In genomic region chr1:232899278-232899677, GRCh38 we compare ENCODE assay signal across 29 cellular contexts. TPM values are rescaled to one million over a fixed set of nuclear protein-coding genes. Genes with fewer than 3 reads are reported as not detected.
DNase-seq lines count a peak whose midpoint lies in the region; ATAC-seq and TF ChIP-seq lines count a peak whose summit lies in the region.
"Had no signal": no experiment of that assay in that cellular context is flagged by ENCODE, and none has a peak within 500 bp of the region (broad histone marks: within the 10 kb centered on the region; RNA-seq: fewer than 3 reads in every experiment).

No MANE protein-coding gene starts in this region.

- TF ChIP-seq POLR2A in gastrocnemius medialis (IDR thresholded peaks at IDR 0.05) = no peak

- peak; percentile 57 for DNase-seq in DMS53 (lab: John Stamatoyannopoulos, UW)
- peak; percentile 3 for DNase-seq in NCI-H345 treated with DMSO at 0.1 percent for 48 hours (lab: John Stamatoyannopoulos, UW; ENCODE audit: unreplicated experiment)
- DNase-seq in RPMI8226 = peak; percentile 57
- DNase-seq in gastrocnemius medialis = peak in 1 of 2 donors; percentile 42
- DNase-seq in dorsolateral prefrontal cortex = no peak
- no peak for DNase-seq in RKO (ENCODE audit: low spot score)
- DNase-seq: AML-193; CD4-positive, alpha-beta T cell; COR-L47; DMS79; EL; GDM1; GOT3; HCEC 1CT; IMR-90; MM.1S; NCI-H1092; NCI-H1436; NCI-H187; NCI-H2107; NK-92 treated with Interleukin-12 subunit alpha and Interleukin-12 subunit beta, amount 100 ng/mL, for 24 hours; PC-3; Right ventricle myocardium superior; SW 1271; T-helper 17 cell had no signal

- in situ Hi-C loops in gastrocnemius medialis (cut with MboI; ENCODE audit: low sequenced_read_pairs in 4 of 4) = no loop called here

- no peaks in the 10 kb centered on the region for H3K36me3 ChIP-seq in gastrocnemius medialis
- H3K36me3 ChIP-seq: BLaER1 treated with 17β-estradiol and CSF1 and Interleukin-3, amounts not matched to agents 10 nM and 100 nM had no signal

- ATAC-seq in gastrocnemius medialis = peak; percentile 38 to 57
- ATAC-seq in HG03457 (IDR thresholded peaks at IDR 0.05; ENCODE audit: unreplicated experiment) = no peak
- ATAC-seq: GM12878, PC-3, T-helper 17 cell had no signal

- intact Hi-C loops in gastrocnemius medialis (cut with DNase I; ENCODE audit: low total_unique reads) (no loop called here), dorsolateral prefrontal cortex (cut with DNase I) (no loop called here)

- H3K9me3 ChIP-seq in gastrocnemius medialis = no peaks in the 10 kb centered on the region

- H3K4me3 ChIP-seq in gastrocnemius medialis (no peak overlapping the region), dorsolateral prefrontal cortex (no peak overlapping the region)
- H3K4me3 ChIP-seq: BLaER1 treated with 17β-estradiol and CSF1 and Interleukin-3, amounts not matched to agents 10 nM and 100 nM; GM12878 had no signal

- H3K27me3 ChIP-seq in gastrocnemius medialis = no peaks in the 10 kb centered on the region
- H3K27me3 ChIP-seq in dorsolateral prefrontal cortex = no peaks in the 10 kb centered on the region
- H3K27me3 ChIP-seq: BLaER1 treated with 17β-estradiol and CSF1 and Interleukin-3, amounts not matched to agents 10 nM and 100 nM had no signal

- TF ChIP-seq CTCF in gastrocnemius medialis (IDR thresholded peaks at IDR 0.05 in 4 of 5, conservative IDR thresholded peaks at IDR 0.05 in 1 of 5) (no peak), dorsolateral prefrontal cortex (IDR thresholded peaks at IDR 0.05 in 54 of 56, conservative IDR thresholded peaks at IDR 0.05 in 2 of 56; ENCODE audit: low read depth in 1 of 56, partially characterized antibody in 56 of 56) (no peak)

- H3K27ac ChIP-seq in gastrocnemius medialis (peak overlapping the region in 1 of 4 donors; percentile 57), dorsolateral prefrontal cortex (no peak overlapping the region)
- H3K27ac ChIP-seq: BLaER1 treated with 17β-estradiol and CSF1 and Interleukin-3, amounts not matched to agents 10 nM and 100 nM; KMS-11 had no signal

- H3K4me1 ChIP-seq in gastrocnemius medialis = peaks cover 14 to 27% of the 10 kb centered on the region in 2 donors

RNA-seq across cellular contexts. Expression of gene NTPCR, which starts 51.1 kb away (rescaled TPM):
- total RNA-seq in gastrocnemius medialis (10 to 100 TPM; 20.5 to 33.7 (median 24.2) TPM), dorsolateral prefrontal cortex (10 to 100 TPM; 39.5 to 83.5 (median 61.4) TPM)

Comparison
In these comparisons a context has a peak if more than half of its experiments do, and no peak if none do; other contexts are left out.
1. DNase-seq: peak in DMS53 (single experiment), NCI-H345 treated with DMSO at 0.1 percent for 48 hours (single experiment) and RPMI8226 (single experiment); none in dorsolateral prefrontal cortex (0 of 10) and RKO (single experiment).